ENCODE assay signal across 2 cellular contexts in genomic region chr11:102071497-102072472, GRCh38.
A peak's percentile ranks its signal among the peaks of the same experiment; 100 is the strongest.
TF ChIP-seq lines count a peak whose summit lies in the region.

No MANE protein-coding gene starts in this region.

TF ChIP-seq in HepG2, 621 proteins besides CTCF, POLR2A, EP300 and RAD21:
- TF ChIP-seq YEATS4 (CRISPR knock-in tag; IDR thresholded peaks at IDR 0.05; ENCODE audit: borderline replicate concordance) (no peak), ETV5 (CRISPR knock-in tag; IDR thresholded peaks at IDR 0.05; ENCODE audit: borderline replicate concordance) (no peak), SNAI1 (CRISPR knock-in tag; IDR thresholded peaks at IDR 0.05; ENCODE audit: borderline replicate concordance) (no peak), ZFP1 (CRISPR knock-in tag; IDR thresholded peaks at IDR 0.05) (peak; percentile 56; the same call in 1 of the 2 replicates), FLYWCH1 (CRISPR knock-in tag; IDR thresholded peaks at IDR 0.05) (no peak), ZNF160 (CRISPR knock-in tag; IDR thresholded peaks at IDR 0.05) (peak; percentile 82; the same call in 1 of the 2 replicates), NCOA5 (CRISPR knock-in tag; IDR thresholded peaks at IDR 0.05) (no peak), ZNF777 (CRISPR knock-in tag; IDR thresholded peaks at IDR 0.05) (no peak)

TF ChIP-seq in K562, 482 proteins besides CTCF, POLR2A, EP300 and RAD21:
- TF ChIP-seq C11orf30 (IDR thresholded peaks at IDR 0.05; ENCODE audit: low read depth) (no peak), TRIM28 (IDR thresholded peaks at IDR 0.05) (peak; percentile 54; the same call in 1 of the 2 replicates), SMARCA4 (IDR thresholded peaks at IDR 0.05) (no peak)
